Comparison of ENCODE assay signal across 9 cellular contexts in genomic region chr12:94074970-94075695, GRCh38.
DNase-seq lines count a peak whose midpoint lies in the region; ATAC-seq and TF ChIP-seq lines count a peak whose summit lies in the region.
"Had no signal": no experiment of that assay in that cellular context is flagged by ENCODE, and none has a peak within 500 bp of the region (broad histone marks: within the 10 kb centered on the region; RNA-seq: fewer than 3 reads in every experiment).

No MANE protein-coding gene starts in this region.

- TF ChIP-seq CTCF in astrocyte of the spinal cord (IDR thresholded peaks at IDR 0.05; ENCODE audit: low read depth, low read length) = peak; percentile 78

- in situ Hi-C loops in astrocyte of the spinal cord (cut with HindIII; ENCODE audit: low sequenced_read_pairs) = no loop called here

- no peaks in the 10 kb centered on the region for H3K4me1 Mint-ChIP-seq in stimulated activated naive B cell treated with anti-CD40 and anti-IgM and Interleukin-4, amounts not matched to agents 10 μg/mL and 1 μg/mL and 100 μg/mL, for 72 hours
- peaks cover 0 to 16% of the 10 kb centered on the region in 2 donors for H3K4me1 Mint-ChIP-seq in effector memory CD8-positive, alpha-beta T cell (ENCODE audit: low read depth in 2 of 2)

- DNase-seq in NCI-H82 (lab: John Stamatoyannopoulos, UW) (peak; percentile 75), NCI-H82 treated with DMSO at 0.1 percent for 48 hours (lab: John Stamatoyannopoulos, UW; ENCODE audit: unreplicated experiment) (no peak), NAMALWA (ENCODE audit: low spot score) (peak; percentile 31), astrocyte of the spinal cord (ENCODE audit: low read depth, low spot score) (peak; percentile 81), iris pigment epithelial cell (ENCODE audit: low read depth) (peak; percentile 96)
- DNase-seq in stimulated activated naive B cell treated with anti-CD40 and anti-IgM and Interleukin-4, amounts not matched to agents 10 μg/mL and 1 μg/mL and 100 μg/mL, for 72 hours = no peak
- no peak for DNase-seq in effector memory CD8-positive, alpha-beta T cell
- DNase-seq: activated T-cell treated with anti-CD3 and anti-CD28 coated beads, Interleukin-2, amount 50 U/mL, for 72 hours had no signal

- H3K9me3 Mint-ChIP-seq in stimulated activated naive B cell treated with anti-CD40 and anti-IgM and Interleukin-4, amounts not matched to agents 10 μg/mL and 1 μg/mL and 100 μg/mL, for 72 hours = no peaks in the 10 kb centered on the region
- H3K9me3 Mint-ChIP-seq in effector memory CD8-positive, alpha-beta T cell = no peaks in the 10 kb centered on the region
- H3K9me3 Mint-ChIP-seq: activated T-cell treated with anti-CD3 and anti-CD28 coated beads, Interleukin-2, amount 50 U/mL, for 72 hours had no signal

- H3K27ac Mint-ChIP-seq in stimulated activated naive B cell treated with anti-CD40 and anti-IgM and Interleukin-4, amounts not matched to agents 10 μg/mL and 1 μg/mL and 100 μg/mL, for 72 hours = no peak overlapping the region
- no peak overlapping the region for H3K27ac Mint-ChIP-seq in effector memory CD8-positive, alpha-beta T cell
- H3K27ac Mint-ChIP-seq: activated T-cell treated with anti-CD3 and anti-CD28 coated beads, Interleukin-2, amount 50 U/mL, for 72 hours had no signal

- H3K4me3 Mint-ChIP-seq in stimulated activated naive B cell treated with anti-CD40 and anti-IgM and Interleukin-4, amounts not matched to agents 10 μg/mL and 1 μg/mL and 100 μg/mL, for 72 hours = no peak overlapping the region
- no peak overlapping the region for H3K4me3 Mint-ChIP-seq in effector memory CD8-positive, alpha-beta T cell
- H3K4me3 Mint-ChIP-seq: activated T-cell treated with anti-CD3 and anti-CD28 coated beads, Interleukin-2, amount 50 U/mL, for 72 hours had no signal

- ATAC-seq in stimulated activated naive B cell treated with anti-CD40 and anti-IgM and Interleukin-4, amounts not matched to agents 10 μg/mL and 1 μg/mL and 100 μg/mL, for 72 hours (replicated peaks) = peak; percentile 54 to 73
- no peak for ATAC-seq in effector memory CD8-positive, alpha-beta T cell (replicated peaks)
- no peak for ATAC-seq in GM21576 (IDR thresholded peaks at IDR 0.05; ENCODE audit: unreplicated experiment)

- H3K36me3 Mint-ChIP-seq in stimulated activated naive B cell treated with anti-CD40 and anti-IgM and Interleukin-4, amounts not matched to agents 10 μg/mL and 1 μg/mL and 100 μg/mL, for 72 hours = no peaks in the 10 kb centered on the region
- no peaks in the 10 kb centered on the region for H3K36me3 Mint-ChIP-seq in effector memory CD8-positive, alpha-beta T cell (ENCODE audit: insufficient read depth)

- H3K4me3 ChIP-seq in astrocyte of the spinal cord (ENCODE audit: low read depth, low read length) = no peak overlapping the region

- H3K27me3 Mint-ChIP-seq in stimulated activated naive B cell treated with anti-CD40 and anti-IgM and Interleukin-4, amounts not matched to agents 10 μg/mL and 1 μg/mL and 100 μg/mL, for 72 hours = peaks cover 26 to 33% of the 10 kb centered on the region in 2 donors
- peaks cover 46 to 48% of the 10 kb centered on the region in 2 donors for H3K27me3 Mint-ChIP-seq in effector memory CD8-positive, alpha-beta T cell

Comparison
In these comparisons a context has a peak if more than half of its experiments do, and no peak if none do; other contexts are left out.
1. DNase-seq: peak in NCI-H82 (single experiment), NAMALWA (single experiment), astrocyte of the spinal cord (single experiment) and iris pigment epithelial cell (single experiment); none in NCI-H82 treated with DMSO at 0.1 percent for 48 hours (single experiment), stimulated activated naive B cell treated with anti-CD40 and anti-IgM and Interleukin-4, amounts not matched to agents 10 μg/mL and 1 μg/mL and 100 μg/mL, for 72 hours (single experiment) and effector memory CD8-positive, alpha-beta T cell (0 of 3).
2. ATAC-seq: peak in stimulated activated naive B cell treated with anti-CD40 and anti-IgM and Interleukin-4, amounts not matched to agents 10 μg/mL and 1 μg/mL and 100 μg/mL, for 72 hours (2 of 2); none in effector memory CD8-positive, alpha-beta T cell (single experiment) and GM21576 (single experiment).